ENCODE assay signal across 29 cellular contexts in genomic region chr2:151640087-151640486, GRCh38.
DNase-seq lines count a peak whose midpoint lies in the region; ATAC-seq and TF ChIP-seq lines count a peak whose summit lies in the region.
"Had no signal": no experiment of that assay in that cellular context is flagged by ENCODE, and none has a peak within 500 bp of the region (broad histone marks: within the 10 kb centered on the region; RNA-seq: fewer than 3 reads in every experiment).

No MANE protein-coding gene starts in this region.

- peaks cover 30 to 49% (median 38%) of the 10 kb centered on the region in 4 donors for H3K4me1 Mint-ChIP-seq in CD4-positive, alpha-beta memory T cell
- peaks cover 23 to 32% of the 10 kb centered on the region in 2 donors for H3K4me1 Mint-ChIP-seq in effector memory CD8-positive, alpha-beta T cell (ENCODE audit: low read depth in 2 of 2)
- peaks cover 22 to 50% (median 40%) of the 10 kb centered on the region in 4 donors for H3K4me1 Mint-ChIP-seq in naive thymus-derived CD8-positive, alpha-beta T cell

- ATAC-seq in HCT116 (no peak), HG03025 (IDR thresholded peaks at IDR 0.05; ENCODE audit: low FRiP score, unreplicated experiment) (no peak)
- no peak for ATAC-seq in effector memory CD8-positive, alpha-beta T cell (replicated peaks)
- ATAC-seq in naive thymus-derived CD8-positive, alpha-beta T cell: no peak
- ATAC-seq: activated CD4-positive, CD25-positive, alpha-beta regulatory T cell treated with anti-CD3 and anti-CD28 coated beads, Interleukin-2, amount 50 U/mL, for 24 hours; right cardiac atrium had no signal

- H3K9me2 ChIP-seq in HCT116 (ENCODE audit: insufficient read depth): no peaks in the 10 kb centered on the region

- RAD21 ChIA-PET in HCT116 (lab: Charles Lee; ENCODE audit: low non-redundant PET in 1 of 2, low total read pairs in 2 of 2, uncharacterized antibody in 2 of 2, unreplicated experiment in 2 of 2): no interaction called here

- no peak overlapping the region for H3K4me3 ChIP-seq in CD4-positive, alpha-beta memory T cell (ENCODE audit: low read length in 2 of 2)
- H3K4me3 ChIP-seq in HCT116 (replicated peaks in 1 of 2; ENCODE audit: low read depth in 1 of 2, low read length in 2 of 2): no peak overlapping the region
- H3K4me3 ChIP-seq: BLaER1 treated with 17β-estradiol and CSF1 and Interleukin-3, amounts not matched to agents 10 nM and 100 nM; cardiac muscle cell; esophagus squamous epithelium; hepatocyte; SJCRH30; transverse colon had no signal

- H3K9ac ChIP-seq in HCT116 (ENCODE audit: low read length): no peak overlapping the region
- H3K9ac ChIP-seq: BLaER1 treated with 17β-estradiol and CSF1 and Interleukin-3, amounts not matched to agents 10 nM and 100 nM had no signal

- peak overlapping the region in 6 of 7 donors; percentile 36 to 87 (median 66) for H3K27ac Mint-ChIP-seq in CD4-positive, alpha-beta memory T cell
- peak overlapping the region; percentile 82 to 86 for H3K27ac Mint-ChIP-seq in effector memory CD8-positive, alpha-beta T cell
- H3K27ac Mint-ChIP-seq in naive thymus-derived CD8-positive, alpha-beta T cell: peak overlapping the region in 9 of 10 donors; percentile 29 to 95 (median 86)
- H3K27ac Mint-ChIP-seq: activated T-helper 1 cell treated with anti-CD3 and anti-CD28 coated beads, Interleukin-12 subunit alpha, Interleukin-12 subunit beta, Interleukin-2, Interleukin-4 antibody, amounts not matched to agents 30 ng/mL and 10 ng/mL and 1 ng/mL, durations not matched to agents 14 hours and 24 hours and 36 hours had no signal

- no peaks in the 10 kb centered on the region for H3K9me3 Mint-ChIP-seq in CD4-positive, alpha-beta memory T cell
- H3K9me3 Mint-ChIP-seq in effector memory CD8-positive, alpha-beta T cell: no peaks in the 10 kb centered on the region
- H3K9me3 Mint-ChIP-seq in naive thymus-derived CD8-positive, alpha-beta T cell: peaks cover 0 to 6% (median 0%) of the 10 kb centered on the region in 9 donors

- no peak overlapping the region for H3K4me3 Mint-ChIP-seq in CD4-positive, alpha-beta memory T cell
- H3K4me3 Mint-ChIP-seq in effector memory CD8-positive, alpha-beta T cell: no peak overlapping the region
- H3K4me3 Mint-ChIP-seq in naive thymus-derived CD8-positive, alpha-beta T cell: no peak overlapping the region
- H3K4me3 Mint-ChIP-seq: activated T-helper 1 cell treated with anti-CD3 and anti-CD28 coated beads, Interleukin-12 subunit alpha, Interleukin-12 subunit beta, Interleukin-2, Interleukin-4 antibody, amounts not matched to agents 30 ng/mL and 10 ng/mL and 1 ng/mL, durations not matched to agents 14 hours and 24 hours and 36 hours; naive B cell had no signal

- TF ChIP-seq RAD21 in HCT116 (IDR thresholded peaks at IDR 0.05; ENCODE audit: low read depth): no peak

- peaks cover 0 to 5% of the 10 kb centered on the region in 2 donors for H3K36me3 Mint-ChIP-seq in CD4-positive, alpha-beta memory T cell
- H3K36me3 Mint-ChIP-seq in effector memory CD8-positive, alpha-beta T cell (ENCODE audit: insufficient read depth): peaks cover 5% of the 10 kb centered on the region
- H3K36me3 Mint-ChIP-seq in naive thymus-derived CD8-positive, alpha-beta T cell: peaks cover 0 to 7% (median 0%) of the 10 kb centered on the region in 3 donors

- BruUV-seq in HCT116 (replicated peaks; lab: Mats Ljungman, UMichigan): no TSS peak

- no peak for DNase-seq in CD4-positive, alpha-beta memory T cell
- DNase-seq in HCT116 (ENCODE audit: low read depth, low spot score): no peak
- DNase-seq in effector memory CD8-positive, alpha-beta T cell: no peak
- no peak for DNase-seq in naive thymus-derived CD8-positive, alpha-beta T cell
- DNase-seq in activated gamma-delta T cell (lab: John Stamatoyannopoulos, UW): no peak
- no peak for DNase-seq in NCI-H510A (lab: John Stamatoyannopoulos, UW)
- DNase-seq: activated CD4-positive, alpha-beta T cell treated with anti-CD3 and anti-CD28 coated beads, Interleukin-2, amount 50 U/mL, for 48 hours; activated CD8-positive, alpha-beta memory T cell treated with anti-CD3 and anti-CD28 coated beads, Interleukin-2, amount 50 U/mL, for 4 hours; activated naive CD4-positive, alpha-beta T cell treated with anti-CD3 and anti-CD28 coated beads, Interleukin-2, amount 50 U/mL, for 16 hours; aorta; cortex of kidney; EL; esophagus squamous epithelium; GOT3; naive B cell; NCI-H1105; NCI-H1930; NCI-H2227 treated with DMSO at 0.1 percent for 48 hours; right cardiac atrium; SJCRH30; stimulated activated CD4-positive, alpha-beta T cell treated with anti-CD3 and anti-CD28 coated beads, Interleukin-2, amount 100 ng/mL, for 24 hours; T-helper 1 cell; transverse colon had no signal

- peak in 2 of 3 experiments; percentile 17 to 27; a peak in 2 of 6 replicates for TF ChIP-seq CTCF in HCT116 (IDR thresholded peaks at IDR 0.05 in 2 of 3, conservative IDR thresholded peaks at IDR 0.05 in 1 of 3; ENCODE audit: borderline replicate concordance in 1 of 3, insufficient read depth in 1 of 3, low read depth in 2 of 3, low read length in 2 of 3)

- H3K27me3 ChIP-seq in CD4-positive, alpha-beta memory T cell (ENCODE audit: insufficient read depth, low read length): no peaks in the 10 kb centered on the region
- H3K27me3 ChIP-seq in HCT116 (ENCODE audit: insufficient read depth, low read length): no peaks in the 10 kb centered on the region
- H3K27me3 ChIP-seq: BLaER1 treated with 17β-estradiol and CSF1 and Interleukin-3, amounts not matched to agents 10 nM and 100 nM; cardiac muscle cell; esophagus squamous epithelium; hepatocyte; SJCRH30; transverse colon had no signal

- H3K79me2 ChIP-seq in HCT116 (ENCODE audit: insufficient read depth, low read length): no peaks in the 10 kb centered on the region
- H3K79me2 ChIP-seq: hepatocyte had no signal

- intact Hi-C loops in CD4-positive, alpha-beta memory T cell (cut with micrococcal nuclease): no loop called here
- intact Hi-C loops in HCT116 (cut with micrococcal nuclease): no loop called here

- CTCF ChIA-PET in CD4-positive, alpha-beta memory T cell (lab: Charles Lee; ENCODE audit: partially characterized antibody): no interaction called here
- CTCF ChIA-PET in HCT116 (lab: Charles Lee): interaction anchor here (0.6 kb wide), 1 partner anchor 386 kb away, joined by 3 read pairs; no protein-coding TSS in a partner anchor

- no peaks in the 10 kb centered on the region for H3K9me3 ChIP-seq in CD4-positive, alpha-beta memory T cell (ENCODE audit: control insufficient read depth in 1 of 2, low read length in 2 of 2)
- no peaks in the 10 kb centered on the region for H3K9me3 ChIP-seq in HCT116 (ENCODE audit: control insufficient read depth in 1 of 2, insufficient read depth in 1 of 2, low read depth in 1 of 2, low read length in 2 of 2)
- H3K9me3 ChIP-seq: SJCRH30 had no signal

- no peak overlapping the region for H3K27ac ChIP-seq in CD4-positive, alpha-beta memory T cell (ENCODE audit: low read depth, low read length)
- H3K27ac ChIP-seq in HCT116 (ENCODE audit: low read depth, low read length): no peak overlapping the region
- H3K27ac ChIP-seq: BLaER1 treated with 17β-estradiol and CSF1 and Interleukin-3, amounts not matched to agents 10 nM and 100 nM; cardiac muscle cell; esophagus squamous epithelium; hepatocyte; SJCRH30; transverse colon had no signal

- no peak for TF ChIP-seq POLR2A in HCT116 (IDR thresholded peaks at IDR 0.05; ENCODE audit: borderline replicate concordance, extremely low read depth, insufficient read depth, insufficient read length)

- no peaks in the 10 kb centered on the region for H3K27me3 Mint-ChIP-seq in CD4-positive, alpha-beta memory T cell
- H3K27me3 Mint-ChIP-seq in effector memory CD8-positive, alpha-beta T cell: no peaks in the 10 kb centered on the region
- no peaks in the 10 kb centered on the region for H3K27me3 Mint-ChIP-seq in naive thymus-derived CD8-positive, alpha-beta T cell
- H3K27me3 Mint-ChIP-seq: naive B cell had no signal

- H2AFZ ChIP-seq in HCT116 (ENCODE audit: low read depth, low read length, poor library complexity, severe bottlenecking): no peak overlapping the region
- H2AFZ ChIP-seq: hepatocyte had no signal

- H3K4me1 ChIP-seq in CD4-positive, alpha-beta memory T cell (ENCODE audit: insufficient read depth, low read length): peaks cover 43% of the 10 kb centered on the region
- no peaks in the 10 kb centered on the region for H3K4me1 ChIP-seq in HCT116 (ENCODE audit: control insufficient read depth in 1 of 2, insufficient read depth in 2 of 2, low read length in 2 of 2)
- H3K4me1 ChIP-seq: SJCRH30 had no signal

- POLR2A ChIA-PET in CD4-positive, alpha-beta memory T cell (lab: Charles Lee; ENCODE audit: partially characterized antibody): no interaction called here
- POLR2A ChIA-PET in HCT116 (lab: Charles Lee): no interaction called here
- POLR2A ChIA-PET in naive thymus-derived CD8-positive, alpha-beta T cell (lab: Charles Lee): no interaction called here

- no peaks in the 10 kb centered on the region for H3K36me3 ChIP-seq in CD4-positive, alpha-beta memory T cell (ENCODE audit: insufficient read depth, low read length)
- H3K36me3 ChIP-seq in HCT116 (ENCODE audit: control insufficient read depth in 1 of 2, insufficient read depth in 2 of 2, low read length in 2 of 2): no peaks in the 10 kb centered on the region
- H3K36me3 ChIP-seq: cardiac muscle cell, esophagus squamous epithelium, transverse colon had no signal

- no peaks in the 10 kb centered on the region for H4K20me1 ChIP-seq in HCT116 (ENCODE audit: insufficient read depth)
- H4K20me1 ChIP-seq: BLaER1 treated with 17β-estradiol and CSF1 and Interleukin-3, amounts not matched to agents 10 nM and 100 nM had no signal

- H3K4me2 ChIP-seq in HCT116 (ENCODE audit: low read length): no peak overlapping the region
- H3K4me2 ChIP-seq: BLaER1 treated with 17β-estradiol and CSF1 and Interleukin-3, amounts not matched to agents 10 nM and 100 nM; hepatocyte had no signal

TF ChIP-seq in HCT116, 20 proteins besides CTCF, POLR2A, EP300 and RAD21:
- no peak for TF ChIP-seq EGR1 (IDR thresholded peaks at IDR 0.05; ENCODE audit: low read depth)
- TF ChIP-seq EZH2phosphoT487 (IDR thresholded peaks at IDR 0.05; ENCODE audit: borderline replicate concordance): no peak
- TF ChIP-seq MAX (IDR thresholded peaks at IDR 0.05): no peak
